In the genomic region with DNA sequence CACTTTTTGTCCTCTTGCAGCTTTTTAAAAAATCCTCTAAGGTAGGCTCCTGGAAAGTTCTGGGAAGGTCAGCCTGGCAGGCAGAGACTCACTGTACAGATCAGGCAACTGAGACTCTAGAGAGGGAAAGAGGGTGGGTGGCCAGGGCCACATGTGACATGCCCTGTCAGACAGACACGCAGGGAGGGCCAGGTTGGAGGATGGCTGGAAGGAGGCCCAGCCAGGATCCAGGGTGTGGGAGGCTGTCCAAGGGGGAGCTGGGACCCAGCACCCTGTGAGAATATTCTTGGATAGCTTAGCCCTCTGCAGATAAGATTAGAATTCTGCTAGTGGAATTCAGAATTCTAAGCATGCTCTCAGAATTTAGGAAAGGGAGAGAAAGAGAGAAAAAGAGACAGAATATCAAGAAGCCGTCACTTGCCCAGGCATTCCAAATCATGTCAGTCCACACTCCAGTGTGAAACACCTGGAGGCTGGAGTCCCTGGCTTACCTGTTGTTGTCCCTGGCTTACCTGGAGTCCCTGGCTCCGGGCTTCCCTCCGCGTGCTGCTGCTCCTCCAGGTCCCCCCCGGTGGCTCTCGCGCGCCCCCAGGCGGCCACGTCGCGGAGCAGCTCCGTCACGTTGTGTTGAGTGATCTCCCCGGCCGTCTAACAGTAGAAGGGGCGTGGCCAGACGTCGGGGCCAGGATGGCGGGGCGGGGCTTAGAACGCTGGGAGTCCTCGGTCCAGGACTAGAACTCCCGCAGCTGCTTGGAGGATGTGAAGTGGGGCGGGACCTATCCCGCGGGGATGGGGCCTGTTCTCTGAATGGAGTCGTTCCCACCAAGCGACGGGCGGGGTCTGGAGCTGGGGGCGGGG, we compare ENCODE assay signal across 8 cellular contexts. TPM values are rescaled to one million over a fixed set of nuclear protein-coding genes. Genes with fewer than 3 reads are reported as not detected.
DNase-seq lines count a peak whose midpoint lies in the region; ATAC-seq and TF ChIP-seq lines count a peak whose summit lies in the region.

No MANE protein-coding gene starts in this region.

- H3K4me2 ChIP-seq in OCI-LY1 (ENCODE audit: low read length) = no peak overlapping the region

- H3F3A ChIP-seq in OCI-LY1 (ENCODE audit: insufficient read depth, low read length) = no peaks in the 10 kb centered on the region

- no peaks in the 10 kb centered on the region for H3K4me1 ChIP-seq in OCI-LY1 (ENCODE audit: insufficient read depth, low read length, severe bottlenecking)

- no peak overlapping the region for H3K27ac ChIP-seq in OCI-LY1 (ENCODE audit: low read depth, low read length, poor library complexity, severe bottlenecking)

- H3K4me1 Mint-ChIP-seq in effector memory CD8-positive, alpha-beta T cell (ENCODE audit: low read depth in 2 of 2) = peaks cover 7 to 9% of the 10 kb centered on the region in 2 donors
- H3K4me1 Mint-ChIP-seq in mesothelial cell of epicardium = peaks cover 15% of the 10 kb centered on the region

- TF ChIP-seq CTCF in GM12875 (IDR thresholded peaks at IDR 0.05; ENCODE audit: borderline replicate concordance, insufficient read depth, low read depth, low read length) = peak; percentile 94
- peak; percentile 97 for TF ChIP-seq CTCF in OCI-LY1 (IDR thresholded peaks at IDR 0.05; ENCODE audit: low read length)
- peak; percentile 87 for TF ChIP-seq CTCF in mesothelial cell of epicardium (IDR thresholded peaks at IDR 0.05; ENCODE audit: unreplicated experiment)

- no peaks in the 10 kb centered on the region for H3K9me2 ChIP-seq in OCI-LY1 (ENCODE audit: low read depth, low read length)

- no peaks in the 10 kb centered on the region for H3K9me3 ChIP-seq in OCI-LY1 (ENCODE audit: low read length)

- no peak overlapping the region for H2AFZ ChIP-seq in OCI-LY1 (ENCODE audit: low read length)

- H3K4me3 Mint-ChIP-seq in effector memory CD8-positive, alpha-beta T cell = peak overlapping the region; percentile 17 to 38
- H3K4me3 Mint-ChIP-seq in mesothelial cell of epicardium = no peak overlapping the region

- H3K27ac Mint-ChIP-seq in effector memory CD8-positive, alpha-beta T cell = peak overlapping the region in 1 of 2 donors; percentile 66
- H3K27ac Mint-ChIP-seq in mesothelial cell of epicardium = peak overlapping the region; percentile 32

- H3K36me3 Mint-ChIP-seq in effector memory CD8-positive, alpha-beta T cell (ENCODE audit: insufficient read depth) = peaks cover 3% of the 10 kb centered on the region
- H3K36me3 Mint-ChIP-seq in mesothelial cell of epicardium = no peaks in the 10 kb centered on the region

- ATAC-seq in effector memory CD8-positive, alpha-beta T cell (replicated peaks) = peak; percentile 96
- ATAC-seq in GM21447 (IDR thresholded peaks at IDR 0.05; ENCODE audit: unreplicated experiment) = no peak

- H4K20me1 ChIP-seq in OCI-LY1 (ENCODE audit: insufficient read depth, low read length) = no peaks in the 10 kb centered on the region

- peak; percentile 75 to 83 (median 76) for DNase-seq in activated CD8-positive, alpha-beta memory T cell treated with anti-CD3 and anti-CD28 coated beads for 48 hours (ENCODE audit: low read depth in 2 of 3, low spot score in 2 of 3)
- peak; percentile 78 to 80 (median 79) for DNase-seq in effector memory CD8-positive, alpha-beta T cell
- peak; percentile 89 to 93 for DNase-seq in mesothelial cell of epicardium (ENCODE audit: low spot score in 2 of 2, unreplicated experiment in 2 of 2)
- peak; percentile 65 to 66 for DNase-seq in stimulated activated CD8-positive, alpha-beta memory T cell treated with anti-CD3 and anti-CD28 coated beads, Interleukin-4, amount 100 ng/mL, for 4 hours (ENCODE audit: low read depth in 2 of 2, low spot score in 1 of 2)

- no peak overlapping the region for H3K9ac ChIP-seq in OCI-LY1 (ENCODE audit: low read length)

- H3K27me3 Mint-ChIP-seq in effector memory CD8-positive, alpha-beta T cell = peaks cover 40 to 71% of the 10 kb centered on the region in 2 donors
- peaks cover 68% of the 10 kb centered on the region for H3K27me3 Mint-ChIP-seq in mesothelial cell of epicardium (ENCODE audit: low read depth)

- no peaks in the 10 kb centered on the region for H3K27me3 ChIP-seq in OCI-LY1 (ENCODE audit: insufficient read depth, low read length)

- no peak overlapping the region for H3K4me3 ChIP-seq in GM12875 (ENCODE audit: low read depth, low read length)
- H3K4me3 ChIP-seq in OCI-LY1 (ENCODE audit: low read depth, low read length, poor library complexity, severe bottlenecking) = no peak overlapping the region

- H3K9me3 Mint-ChIP-seq in effector memory CD8-positive, alpha-beta T cell = peaks cover 0 to 2% of the 10 kb centered on the region in 2 donors
- H3K9me3 Mint-ChIP-seq in mesothelial cell of epicardium = no peaks in the 10 kb centered on the region

- TF ChIP-seq EP300 in Ishikawa (IDR thresholded peaks at IDR 0.05; ENCODE audit: borderline replicate concordance) = no peak

- TF ChIP-seq RAD21 in Ishikawa (IDR thresholded peaks at IDR 0.05; ENCODE audit: low read depth) = peak; percentile 84

- H3K36me3 ChIP-seq in OCI-LY1 (ENCODE audit: insufficient read depth, low read length) = no peaks in the 10 kb centered on the region

- no peaks in the 10 kb centered on the region for H3K79me2 ChIP-seq in OCI-LY1 (ENCODE audit: insufficient read depth, low read length)

TF ChIP-seq in Ishikawa, 13 proteins besides CTCF, POLR2A, EP300 and RAD21:
- TF ChIP-seq, protein P1, sequence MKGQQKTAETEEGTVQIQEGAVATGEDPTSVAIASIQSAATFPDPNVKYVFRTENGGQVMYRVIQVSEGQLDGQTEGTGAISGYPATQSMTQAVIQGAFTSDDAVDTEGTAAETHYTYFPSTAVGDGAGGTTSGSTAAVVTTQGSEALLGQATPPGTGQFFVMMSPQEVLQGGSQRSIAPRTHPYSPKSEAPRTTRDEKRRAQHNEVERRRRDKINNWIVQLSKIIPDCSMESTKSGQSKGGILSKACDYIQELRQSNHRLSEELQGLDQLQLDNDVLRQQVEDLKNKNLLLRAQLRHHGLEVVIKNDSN (IDR thresholded peaks at IDR 0.05) = 0 out of 2 replicates have a peak, but pooled peaks have one; percentile 22
- TF ChIP-seq, protein P2, sequence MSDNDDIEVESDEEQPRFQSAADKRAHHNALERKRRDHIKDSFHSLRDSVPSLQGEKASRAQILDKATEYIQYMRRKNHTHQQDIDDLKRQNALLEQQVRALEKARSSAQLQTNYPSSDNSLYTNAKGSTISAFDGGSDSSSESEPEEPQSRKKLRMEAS (IDR thresholded peaks at IDR 0.05) = peak; percentile 75
- TF ChIP-seq NFIC (IDR thresholded peaks at IDR 0.05) = no peak
- TF ChIP-seq TCF12 (IDR thresholded peaks at IDR 0.05; ENCODE audit: low read depth) = no peak

RNA-seq across cellular contexts. Expression of a gene that starts 2.8 kb away (rescaled TPM):
- total RNA-seq in mesothelial cell of epicardium = 6.3 to 9.1 TPM (median 8.9 TPM) in 3 replicates

RNA-seq across cellular contexts. Expression of a gene that starts 6.1 kb away (rescaled TPM):
- 2.9 to 4.4 TPM (median 3.3 TPM) in 3 replicates for total RNA-seq in mesothelial cell of epicardium

RNA-seq across cellular contexts. Expression of a gene that starts 11.4 kb away (rescaled TPM):
- total RNA-seq in mesothelial cell of epicardium = 47.5 to 57.5 TPM (median 48.9 TPM) in 3 replicates

RNA-seq across cellular contexts. Expression of a gene that starts 19.7 kb away (rescaled TPM):
- 0.32 to 0.67 TPM (median 0.47 TPM) in 3 replicates for total RNA-seq in mesothelial cell of epicardium

RNA-seq across cellular contexts. Expression of a gene that starts 42.9 kb away (rescaled TPM):
- 100 to 111 TPM (median 109 TPM) in 3 replicates for total RNA-seq in mesothelial cell of epicardium
